Comparison of ENCODE assay signal across 1 cellular context in genomic region chr15:49620658-49621326, GRCh38.
TF ChIP-seq lines count a peak whose summit lies in the region.

DTWD1 (plus strand) TSS chr15:49621048; CDS start chr15:49625168, 4,120 bp downstream.
FAM227B (minus strand) TSS chr15:49620818; CDS start chr15:49615171, 5,647 bp downstream.

TF ChIP-seq in K562, 482 proteins besides CTCF, POLR2A, EP300 and RAD21 (continued from another document and continues in another):
- TF ChIP-seq MTF1 (CRISPR knock-in tag; IDR thresholded peaks at IDR 0.05; ENCODE audit: borderline replicate concordance) (no peak), HINFP (tag; conservative IDR thresholded peaks at IDR 0.05; ENCODE audit: low read depth) (peak; percentile 62), NCOA1 (IDR thresholded peaks at IDR 0.05; ENCODE audit: low read depth) (peak; percentile 98), HMGN3 (IDR thresholded peaks at IDR 0.05; ENCODE audit: borderline replicate concordance, extremely low read depth, insufficient read length, low read depth, low read length) (peak; percentile 95), DPF2 (IDR thresholded peaks at IDR 0.05) (no peak; the same call in 1 of the 2 replicates), ETV1 (tag; conservative IDR thresholded peaks at IDR 0.05; ENCODE audit: low read depth) (peak; percentile 79), TGIF2 (CRISPR knock-in tag; IDR thresholded peaks at IDR 0.05) (no peak; the same call in 1 of the 2 replicates), ZNF384 (IDR thresholded peaks at IDR 0.05; ENCODE audit: low read depth, low read length) (peak; percentile 52; the same call in 1 of the 2 replicates), ZNF3 (CRISPR knock-in tag; IDR thresholded peaks at IDR 0.05) (no peak), HLTF (IDR thresholded peaks at IDR 0.05) (peak; percentile 75; the same call in 1 of the 2 replicates), CAMTA2 (CRISPR knock-in tag; conservative IDR thresholded peaks at IDR 0.05) (no peak), PRDM10 (IDR thresholded peaks at IDR 0.05; ENCODE audit: partially characterized antibody) (peak; percentile 49), ZNF57 (CRISPR knock-in tag; IDR thresholded peaks at IDR 0.05) (no peak), ZNF253 (CRISPR knock-in tag; conservative IDR thresholded peaks at IDR 0.05) (no peak), MTA1 (IDR thresholded peaks at IDR 0.05; ENCODE audit: borderline replicate concordance) (no peak), MECOM (CRISPR knock-in tag; IDR thresholded peaks at IDR 0.05) (no peak), SAP30 (IDR thresholded peaks at IDR 0.05; ENCODE audit: borderline replicate concordance, insufficient read depth, low read depth, low read length, poor library complexity, severe bottlenecking) (peak; percentile 45), CBFA2T3 (IDR thresholded peaks at IDR 0.05) (peak; percentile 7; the same call in 1 of the 2 replicates), ZBTB7A (IDR thresholded peaks at IDR 0.05; ENCODE audit: borderline replicate concordance, control insufficient read depth, low read depth, low read length) (peak; percentile 62; the same call in 1 of the 2 replicates), RFX5 (IDR thresholded peaks at IDR 0.05; ENCODE audit: low read depth, low read length) (no peak), KLF1 (tag; IDR thresholded peaks at IDR 0.05) (no peak), GABPB2 (CRISPR knock-in tag; conservative IDR thresholded peaks at IDR 0.05) (no peak), ZNF263 (CRISPR knock-in tag; IDR thresholded peaks at IDR 0.05; ENCODE audit: borderline replicate concordance) (no peak; the same call in 1 of the 2 replicates), CREBBP (IDR thresholded peaks at IDR 0.05; ENCODE audit: low read depth, low read length) (no peak), NR2C1 (IDR thresholded peaks at IDR 0.05) (no peak), NR2C1 (tag; IDR thresholded peaks at IDR 0.05) (peak; percentile 54; the same call in 1 of the 2 replicates), ZFP91 (CRISPR knock-in tag; IDR thresholded peaks at IDR 0.05) (0 out of 2 replicates have a peak, but pooled peaks have one; percentile 71), ZNF23 (CRISPR knock-in tag; IDR thresholded peaks at IDR 0.05) (no peak), ILF3 (IDR thresholded peaks at IDR 0.05; ENCODE audit: borderline replicate concordance) (no peak), BCL6 (CRISPR knock-in tag; IDR thresholded peaks at IDR 0.05) (no peak), NFIX (CRISPR knock-in tag; IDR thresholded peaks at IDR 0.05; ENCODE audit: low read depth) (no peak), COPS2 (conservative IDR thresholded peaks at IDR 0.05) (no peak), MEIS2 (IDR thresholded peaks at IDR 0.05; ENCODE audit: partially characterized antibody) (peak; percentile 89), RBM15 (IDR thresholded peaks at IDR 0.05; ENCODE audit: insufficient read depth, low read length) (no peak), PHTF2 (CRISPR knock-in tag; IDR thresholded peaks at IDR 0.05) (no peak), ZNF639 (CRISPR knock-in tag; conservative IDR thresholded peaks at IDR 0.05 in 1 of 2, IDR thresholded peaks at IDR 0.05 in 1 of 2) (peak in 1 of 2 experiments; percentile 83; a peak in 2 of 4 replicates), ZNF830 (CRISPR knock-in tag; IDR thresholded peaks at IDR 0.05) (no peak), ZNF134 (CRISPR knock-in tag; conservative IDR thresholded peaks at IDR 0.05) (no peak), GTF2F1 (IDR thresholded peaks at IDR 0.05; ENCODE audit: low read depth, low read length) (peak; percentile 74; the same call in 1 of the 2 replicates), FOXJ2 (tag; IDR thresholded peaks at IDR 0.05) (peak; percentile 88), ZNF143 (CRISPR knock-in tag; IDR thresholded peaks at IDR 0.05) (0 out of 2 replicates have a peak, but pooled peaks have one; percentile 33), ZNF609 (CRISPR knock-in tag; IDR thresholded peaks at IDR 0.05; ENCODE audit: borderline replicate concordance) (no peak), E2F5 (CRISPR knock-in tag; IDR thresholded peaks at IDR 0.05) (no peak; the same call in 1 of the 2 replicates), ILK (tag; IDR thresholded peaks at IDR 0.05; ENCODE audit: borderline replicate concordance, low read depth) (no peak), KLF6 (CRISPR knock-in tag; IDR thresholded peaks at IDR 0.05; ENCODE audit: borderline replicate concordance) (no peak), MLLT1 (IDR thresholded peaks at IDR 0.05) (peak; percentile 23 to 61; a peak in 3 of 4 replicates), THRAP3 (IDR thresholded peaks at IDR 0.05; ENCODE audit: borderline replicate concordance) (no peak), GMEB1 (CRISPR knock-in tag; IDR thresholded peaks at IDR 0.05) (peak; percentile 77), ZFPM2 (CRISPR knock-in tag; IDR thresholded peaks at IDR 0.05) (no peak)
